In the genomic region with DNA sequence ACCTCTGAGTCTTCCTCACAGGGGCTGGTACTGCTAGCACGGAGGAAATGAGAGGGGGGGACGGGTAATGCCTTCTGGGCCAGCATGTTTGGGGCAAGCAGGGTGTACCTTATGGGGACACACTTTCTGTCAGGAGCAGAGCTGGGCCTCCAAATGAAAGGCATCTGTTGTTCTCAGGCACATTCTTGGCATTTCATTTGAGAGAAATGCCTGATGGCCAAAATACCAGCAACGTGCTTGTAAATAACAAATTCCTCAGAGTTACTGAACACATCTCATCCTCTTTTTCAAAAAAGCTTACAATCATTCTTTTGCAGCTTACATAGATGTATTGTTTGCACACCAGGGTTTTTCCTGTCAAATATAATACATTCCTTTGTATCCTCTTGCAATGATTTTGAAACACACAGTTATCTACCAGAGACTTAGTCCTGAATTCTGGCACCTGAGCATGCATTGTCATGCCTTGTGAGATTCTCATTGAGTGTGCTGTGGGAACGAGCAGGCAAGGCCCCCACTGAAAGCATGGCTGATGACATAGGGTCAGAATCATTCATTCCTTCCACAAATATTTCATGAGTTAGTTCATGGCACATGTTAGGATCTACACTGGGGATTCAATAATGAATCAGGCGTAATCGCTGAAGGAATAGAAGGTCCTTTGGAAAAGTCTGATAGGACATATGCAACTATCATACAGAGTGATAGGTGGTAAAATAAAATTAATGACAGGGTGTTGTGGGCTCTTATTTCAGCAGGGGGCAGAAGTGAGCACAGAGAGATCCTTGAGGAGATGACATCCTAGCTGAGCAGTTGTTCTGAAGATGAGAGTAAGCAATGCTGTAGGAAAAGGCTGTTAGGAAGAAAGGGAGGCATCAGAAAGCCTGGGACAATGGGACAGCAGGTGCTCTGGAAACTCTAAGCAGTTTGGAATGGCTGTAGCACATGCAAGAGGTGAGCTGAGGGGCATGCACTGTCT, we compare ENCODE assay signal across 8 cellular contexts.
DNase-seq lines count a peak whose midpoint lies in the region; ATAC-seq and TF ChIP-seq lines count a peak whose summit lies in the region.

No MANE protein-coding gene starts in this region.

- peak; percentile 54 for TF ChIP-seq CTCF in AG09319 (IDR thresholded peaks at IDR 0.05; ENCODE audit: low read depth, low read length)
- peak in 5 of 6 experiments; percentile 28 to 55 (median 52) for TF ChIP-seq CTCF in adrenal gland (IDR thresholded peaks at IDR 0.05)
- TF ChIP-seq CTCF in kidney epithelial cell (IDR thresholded peaks at IDR 0.05; ENCODE audit: insufficient read depth, low read length, poor library complexity, severe bottlenecking): peak; percentile 44

- intact Hi-C loops in adrenal gland (cut with DNase I): loop anchor here in 1 of 2 donors (10.0 kb wide), 1 partner anchor 710 kb away; no protein-coding TSS in a partner anchor

- no peak for ATAC-seq in HG03095 (IDR thresholded peaks at IDR 0.05; ENCODE audit: unreplicated experiment)
- ATAC-seq in GM21619 (IDR thresholded peaks at IDR 0.05; ENCODE audit: unreplicated experiment): no peak
- no peak for ATAC-seq in HG02571 (IDR thresholded peaks at IDR 0.05; ENCODE audit: unreplicated experiment)

- 69 to 74% (median 71%) methylated on average over 6 of the region's 6 CpGs for WGBS in adrenal gland, 4 donors

- no peak for TF ChIP-seq POLR2A in adrenal gland (IDR thresholded peaks at IDR 0.05)

- H3K4me3 ChIP-seq in adrenal gland (no peak overlapping the region), kidney epithelial cell (ENCODE audit: low read depth, low read length) (no peak overlapping the region)

- H3K4me1 ChIP-seq in adrenal gland (replicated peaks in 1 of 2): no peaks in the 10 kb centered on the region

- no peaks in the 10 kb centered on the region for H3K9me3 ChIP-seq in adrenal gland (replicated peaks in 1 of 3)

- DNase-seq in AG09319 (ENCODE audit: extremely low read depth, low read depth) (peak; percentile 95), HCEC 1CT (peak; percentile 33), adrenal gland (peak in 4 of 7 donors; percentile 21 to 41 (median 28)), kidney epithelial cell (ENCODE audit: low read depth) (no peak), C1 segment of cervical spinal cord (lab: John Stamatoyannopoulos, UW) (no peak)

- H3K27ac ChIP-seq in adrenal gland: no peak overlapping the region

- H3K27me3 ChIP-seq in adrenal gland: no peaks in the 10 kb centered on the region
- no peaks in the 10 kb centered on the region for H3K27me3 ChIP-seq in kidney epithelial cell (ENCODE audit: control insufficient read depth, insufficient read depth, low read length)

- H3K36me3 ChIP-seq in adrenal gland (replicated peaks in 1 of 2) (no peaks in the 10 kb centered on the region), kidney epithelial cell (ENCODE audit: control insufficient read depth, insufficient read depth, low read length) (no peaks in the 10 kb centered on the region)

Comparison
In these comparisons a context has a peak if more than half of its experiments do, and no peak if none do; other contexts are left out.
1. DNase-seq: peak in AG09319 (single experiment), HCEC 1CT (single experiment) and adrenal gland (4 of 7); none in kidney epithelial cell (single experiment) and C1 segment of cervical spinal cord (0 of 14).
2. Peak in every context shown above with its lines, with median percentiles within 50 percentile points of each other: CTCF ChIP-seq.